Comparison of ENCODE assay signal across 8 cellular contexts in the genomic region with DNA sequence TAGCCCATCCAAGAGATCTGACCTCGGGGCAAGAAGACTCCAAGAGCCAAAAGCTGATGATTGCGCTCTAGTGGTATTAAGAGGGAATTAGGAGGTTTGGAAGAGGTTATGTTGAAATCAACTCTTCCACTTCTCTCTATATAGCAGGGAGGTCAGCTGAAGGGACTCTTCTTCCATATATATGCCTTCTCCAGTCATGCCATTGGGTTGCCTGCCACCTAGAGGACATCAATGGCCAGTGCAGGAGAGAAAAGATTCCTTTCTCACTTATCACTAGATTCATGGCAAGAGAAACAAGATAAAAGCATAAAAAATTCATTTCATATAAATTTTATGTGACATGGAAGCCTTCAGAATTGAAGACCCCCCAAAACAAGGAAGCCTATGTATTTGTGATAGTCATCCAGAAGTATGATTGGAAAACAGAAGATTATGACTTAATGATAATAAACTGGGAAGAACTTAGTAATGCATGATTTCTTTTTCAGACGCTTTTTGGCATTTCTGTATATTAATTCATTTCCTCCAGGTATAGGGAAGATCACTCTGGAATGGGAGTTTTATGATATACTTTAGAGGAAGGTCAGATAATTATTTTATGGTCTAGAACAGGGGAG.
DNase-seq lines count a peak whose midpoint lies in the region; FAIRE-seq and TF ChIP-seq lines count a peak whose summit lies in the region.

No MANE protein-coding gene starts in this region.

- no peak overlapping the region for H3K4me3 ChIP-seq in GM12865 (ENCODE audit: low read depth, low read length)
- H3K4me3 ChIP-seq in HAP-1 = no peak overlapping the region
- H3K4me3 ChIP-seq in Karpas-422 (ENCODE audit: low read length) = no peak overlapping the region
- H3K4me3 ChIP-seq in kidney (ENCODE audit: low read length in 2 of 2) = no peak overlapping the region
- no peak overlapping the region for H3K4me3 ChIP-seq in stomach

- H4K20me1 ChIP-seq in Karpas-422 (ENCODE audit: insufficient read depth, low read depth, low read length) = no peaks in the 10 kb centered on the region

- H3K36me3 ChIP-seq in HAP-1 (replicated peaks) (no peaks in the 10 kb centered on the region), Karpas-422 (ENCODE audit: insufficient read depth, low read length) (no peaks in the 10 kb centered on the region), kidney (ENCODE audit: control insufficient read depth in 1 of 2, insufficient read depth in 2 of 2, low read length in 2 of 2) (no peaks in the 10 kb centered on the region), stomach (no peaks in the 10 kb centered on the region)

- DNase-seq in GM12865 (ENCODE audit: low read depth) = peak; percentile 51
- peak; percentile 62 to 74 for DNase-seq in HAP-1 (ENCODE audit: low spot score in 2 of 2)
- DNase-seq in Karpas-422 = peak; percentile 91
- DNase-seq in OCI-M1 (lab: John Stamatoyannopoulos, UW) = peak; percentile 41
- peak; percentile 47 to 74 for DNase-seq in T47D (ENCODE audit: low read depth in 1 of 2, low spot score in 1 of 2)
- no peak for DNase-seq in kidney
- no peak for DNase-seq in stomach

- intact Hi-C loops in kidney (cut with DNase I) (no loop called here), stomach (cut with DNase I; ENCODE audit: low total_unique reads) (no loop called here)

- H3K9ac ChIP-seq in Karpas-422 (ENCODE audit: low read length) (no peak overlapping the region), kidney (ENCODE audit: low read length in 2 of 2) (no peak overlapping the region)

- H3K9me2 ChIP-seq in Karpas-422 (replicated peaks; ENCODE audit: insufficient read depth, low read length) = no peaks in the 10 kb centered on the region

- H3K4me2 ChIP-seq in Karpas-422 (ENCODE audit: low read depth, low read length, poor library complexity, severe bottlenecking) = no peak overlapping the region

- H2AFZ ChIP-seq in Karpas-422 (ENCODE audit: low read length) = no peak overlapping the region

- peak; percentile 85 for FAIRE-seq in A204.1 (lab: Jason Lieb, UNC)
- no peak for FAIRE-seq in kidney (lab: Jason Lieb, UNC)

- H3K27ac ChIP-seq in Karpas-422 (ENCODE audit: low read length) (no peak overlapping the region), kidney (ENCODE audit: low read depth in 2 of 2, low read length in 2 of 2) (no peak overlapping the region), stomach (no peak overlapping the region)

- in situ Hi-C loops in HAP-1 (cut with MboI; ENCODE audit: low sequenced_read_pairs) (no loop called here), T47D (cut with HindIII; ENCODE audit: low pct_unique_long_range_greater_than_20kb, low sequenced_read_pairs) (no loop called here)

- H3K4me1 ChIP-seq in HAP-1 = peaks cover 8% of the 10 kb centered on the region; the same call in 1 of the 2 replicates
- H3K4me1 ChIP-seq in Karpas-422 (ENCODE audit: low read length) = peaks cover 6% of the 10 kb centered on the region
- no peaks in the 10 kb centered on the region for H3K4me1 ChIP-seq in kidney (ENCODE audit: control insufficient read depth in 1 of 2, insufficient read depth in 1 of 2, low read depth in 1 of 2, low read length in 2 of 2)
- no peaks in the 10 kb centered on the region for H3K4me1 ChIP-seq in stomach

- peaks cover 7% of the 10 kb centered on the region for H3K27me3 ChIP-seq in HAP-1 (ENCODE audit: low read depth)
- H3K27me3 ChIP-seq in Karpas-422 (ENCODE audit: low read length) = no peaks in the 10 kb centered on the region
- H3K27me3 ChIP-seq in stomach = no peaks in the 10 kb centered on the region

- WGBS in stomach, 5 donors = 52 to 71% (median 69%) methylated on average over 3 of the region's 3 CpGs

- no peaks in the 10 kb centered on the region for H3K79me2 ChIP-seq in Karpas-422 (ENCODE audit: low read length)

- H3K9me3 ChIP-seq in HAP-1 (no peaks in the 10 kb centered on the region), Karpas-422 (ENCODE audit: low read length) (no peaks in the 10 kb centered on the region), kidney (ENCODE audit: control insufficient read depth in 1 of 2, low read length in 2 of 2) (no peaks in the 10 kb centered on the region), stomach (no peaks in the 10 kb centered on the region)

- no peak for TF ChIP-seq EP300 in stomach (IDR thresholded peaks at IDR 0.05)

- TF ChIP-seq CTCF in GM12865 (IDR thresholded peaks at IDR 0.05; ENCODE audit: insufficient read depth, low read depth, low read length, missing control alignments) (peak; percentile 83), kidney (IDR thresholded peaks at IDR 0.05; ENCODE audit: borderline replicate concordance, extremely low read depth, insufficient read depth) (peak; percentile 86), stomach (IDR thresholded peaks at IDR 0.05) (peak in 4 of 7 experiments; percentile 48 to 76 (median 62))

- no peak for TF ChIP-seq POLR2A in stomach (IDR thresholded peaks at IDR 0.05)

Comparison
In these comparisons a context has a peak if more than half of its experiments do, and no peak if none do; other contexts are left out.
1. DNase-seq: peak in GM12865 (single experiment), HAP-1 (2 of 2), Karpas-422 (single experiment), OCI-M1 (single experiment) and T47D (2 of 2); none in kidney (single experiment) and stomach (single experiment).
2. Peak in every context shown above with its lines, with median percentiles within 50 percentile points of each other: CTCF ChIP-seq.